Comparison of ENCODE assay signal across 10 cellular contexts in the genomic region with DNA sequence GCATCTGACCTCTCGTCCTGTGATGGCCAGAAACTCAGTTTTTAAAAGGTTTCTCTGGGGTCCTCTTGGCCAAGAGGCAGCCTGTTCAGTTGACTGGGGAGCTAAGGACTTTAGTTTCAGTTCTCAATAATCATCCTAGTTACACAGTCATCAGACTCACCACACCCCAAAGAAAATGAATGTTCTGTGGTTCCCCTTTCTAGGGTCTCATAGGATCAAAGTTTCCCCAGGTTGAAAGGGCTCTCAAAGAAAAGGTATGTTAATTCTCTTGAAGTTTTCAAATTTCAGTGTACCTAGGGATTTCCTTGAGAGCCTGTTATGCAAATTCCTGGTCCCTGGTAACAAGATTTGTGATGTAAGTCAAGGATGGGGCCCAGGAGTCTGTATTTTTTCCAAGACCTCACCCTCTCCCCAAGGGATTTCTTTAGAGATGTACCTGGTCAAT.
A peak's percentile ranks its signal among the peaks of the same experiment; 100 is the strongest.
DNase-seq lines count a peak whose midpoint lies in the region; ATAC-seq and TF ChIP-seq lines count a peak whose summit lies in the region.
"Had no signal": no experiment of that assay in that cellular context is flagged by ENCODE, and none has a peak within 500 bp of the region (broad histone marks: within the 10 kb centered on the region; RNA-seq: fewer than 3 reads in every experiment).

No MANE protein-coding gene starts in this region.

- in situ Hi-C loops in astrocyte of the spinal cord (cut with HindIII; ENCODE audit: low sequenced_read_pairs), result no loop called here

- H3K9me3 ChIP-seq in ES-I3 (ENCODE audit: control insufficient read depth, insufficient read depth, low read length) (no peaks in the 10 kb centered on the region), SK-N-SH (no peaks in the 10 kb centered on the region)

- no peak for TF ChIP-seq CTCF in astrocyte of the spinal cord (IDR thresholded peaks at IDR 0.05; ENCODE audit: low read depth, low read length)
- no peak for TF ChIP-seq CTCF in omental fat pad (IDR thresholded peaks at IDR 0.05)
- no peak for TF ChIP-seq CTCF in SK-N-SH (IDR thresholded peaks at IDR 0.05)

- no peak for TF ChIP-seq RAD21 in SK-N-SH (IDR thresholded peaks at IDR 0.05; ENCODE audit: low read length)

- H3K27ac ChIP-seq in SK-N-SH (ENCODE audit: low read depth in 2 of 2, low read length in 1 of 2), result peak overlapping the region in 1 of 2 experiments; percentile 48; a peak in 1 of 4 replicates

- peak; percentile 5 for DNase-seq in astrocyte of the spinal cord (ENCODE audit: low read depth, low spot score)
- DNase-seq in omental fat pad (ENCODE audit: low spot score), result no peak
- DNase-seq in SK-N-SH, result no peak
- DNase-seq in Right ventricle myocardium superior, result no peak
- no peak for DNase-seq in DMS53 treated with DMSO at 0.1 percent for 48 hours (lab: John Stamatoyannopoulos, UW; ENCODE audit: unreplicated experiment)
- DNase-seq: activated naive CD4-positive, alpha-beta T cell; NCI-H187 had no signal

- H3K9ac ChIP-seq in ES-I3 (ENCODE audit: low read depth, low read length) (peak overlapping the region; percentile 42), SK-N-SH (no peak overlapping the region)

- no peaks in the 10 kb centered on the region for H3K9me2 ChIP-seq in SK-N-SH

- ATAC-seq in GM19452 (IDR thresholded peaks at IDR 0.05; ENCODE audit: unreplicated experiment), result peak; percentile 92
- peak; percentile 93 for ATAC-seq in HG03108 (IDR thresholded peaks at IDR 0.05; ENCODE audit: unreplicated experiment)
- ATAC-seq in omental fat pad (ENCODE audit: low FRiP score), result no peak
- ATAC-seq in Right ventricle myocardium superior (ENCODE audit: poor library complexity), result no peak

- CTCF ChIA-PET in SK-N-SH (lab: Yijun Ruan, JAX), result interaction anchor here (1.3 to 1.4 kb wide), 2 partner anchors 10 to 928 kb away, joined by 3 to 6 read pairs; no protein-coding TSS in a partner anchor

- H3K27me3 ChIP-seq in SK-N-SH (ENCODE audit: insufficient read depth), result no peaks in the 10 kb centered on the region

- H3K79me2 ChIP-seq in SK-N-SH (ENCODE audit: insufficient read depth), result no peaks in the 10 kb centered on the region

- no peaks in the 10 kb centered on the region for H3F3A ChIP-seq in SK-N-SH (replicated peaks; ENCODE audit: insufficient read depth)

- H4K20me1 ChIP-seq in SK-N-SH (ENCODE audit: insufficient read depth), result no peaks in the 10 kb centered on the region

- WGBS in SK-N-SH (ENCODE audit: low lambda C conversion rate), result 93% methylated on average over 1 of the region's 1 CpG

- H3K36me3 ChIP-seq in ES-I3 (ENCODE audit: insufficient read depth, low read length) (no peaks in the 10 kb centered on the region), SK-N-SH (replicated peaks in 1 of 2; ENCODE audit: control insufficient read depth in 1 of 2, insufficient read depth in 2 of 2, low read length in 1 of 2) (no peaks in the 10 kb centered on the region)

- intact Hi-C loops in Right ventricle myocardium superior (cut with DNase I), result no loop called here

- no peak overlapping the region for H2AFZ ChIP-seq in SK-N-SH (ENCODE audit: low read depth)

- H3K4me3 ChIP-seq in astrocyte of the spinal cord (ENCODE audit: low read depth, low read length) (no peak overlapping the region), SK-N-SH (ENCODE audit: low read depth in 2 of 2, low read length in 1 of 2) (no peak overlapping the region)

- H3K4me1 ChIP-seq in ES-I3 (ENCODE audit: insufficient read depth, low read length), result peaks cover 31% of the 10 kb centered on the region
- no peaks in the 10 kb centered on the region; a peak in 1 of 4 replicates for H3K4me1 ChIP-seq in SK-N-SH (ENCODE audit: control insufficient read depth in 1 of 2, insufficient read depth in 2 of 2, low read depth in 1 of 2, low read length in 1 of 2)

- POLR2A ChIA-PET in SK-N-SH (lab: Yijun Ruan, JAX), result no interaction called here

- no peak for TF ChIP-seq EP300 in SK-N-SH (IDR thresholded peaks at IDR 0.05; ENCODE audit: borderline replicate concordance in 1 of 2, low read depth in 1 of 2, low read length in 1 of 2)

- H3K4me2 ChIP-seq in SK-N-SH, result no peak overlapping the region

TF ChIP-seq in SK-N-SH, 30 proteins besides CTCF, POLR2A, EP300 and RAD21:
- TF ChIP-seq, protein P1, sequence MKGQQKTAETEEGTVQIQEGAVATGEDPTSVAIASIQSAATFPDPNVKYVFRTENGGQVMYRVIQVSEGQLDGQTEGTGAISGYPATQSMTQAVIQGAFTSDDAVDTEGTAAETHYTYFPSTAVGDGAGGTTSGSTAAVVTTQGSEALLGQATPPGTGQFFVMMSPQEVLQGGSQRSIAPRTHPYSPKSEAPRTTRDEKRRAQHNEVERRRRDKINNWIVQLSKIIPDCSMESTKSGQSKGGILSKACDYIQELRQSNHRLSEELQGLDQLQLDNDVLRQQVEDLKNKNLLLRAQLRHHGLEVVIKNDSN (IDR thresholded peaks at IDR 0.05; ENCODE audit: borderline replicate concordance, low read depth), result no peak
- TF ChIP-seq, protein P2, sequence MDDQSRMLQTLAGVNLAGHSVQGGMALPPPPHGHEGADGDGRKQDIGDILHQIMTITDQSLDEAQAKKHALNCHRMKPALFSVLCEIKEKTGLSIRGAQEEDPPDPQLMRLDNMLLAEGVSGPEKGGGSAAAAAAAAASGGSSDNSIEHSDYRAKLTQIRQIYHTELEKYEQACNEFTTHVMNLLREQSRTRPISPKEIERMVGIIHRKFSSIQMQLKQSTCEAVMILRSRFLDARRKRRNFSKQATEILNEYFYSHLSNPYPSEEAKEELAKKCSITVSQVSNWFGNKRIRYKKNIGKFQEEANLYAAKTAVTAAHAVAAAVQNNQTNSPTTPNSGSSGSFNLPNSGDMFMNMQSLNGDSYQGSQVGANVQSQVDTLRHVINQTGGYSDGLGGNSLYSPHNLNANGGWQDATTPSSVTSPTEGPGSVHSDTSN (IDR thresholded peaks at IDR 0.05), result no peak
- TF ChIP-seq ELF1 (IDR thresholded peaks at IDR 0.05) (no peak), FOSL2 (IDR thresholded peaks at IDR 0.05; ENCODE audit: borderline replicate concordance, low read depth) (no peak), TCF12 (IDR thresholded peaks at IDR 0.05) (no peak), MXI1 (IDR thresholded peaks at IDR 0.05; ENCODE audit: low read depth, low read length) (no peak), NFIC (IDR thresholded peaks at IDR 0.05; ENCODE audit: borderline replicate concordance) (no peak), YY1 (IDR thresholded peaks at IDR 0.05; ENCODE audit: low read depth) (no peak), JUND (IDR thresholded peaks at IDR 0.05) (no peak), NRF1 (IDR thresholded peaks at IDR 0.05; ENCODE audit: low read depth, low read length) (no peak), FOXM1 (IDR thresholded peaks at IDR 0.05; ENCODE audit: low read depth) (no peak)
- TF ChIP-seq, protein P3, sequence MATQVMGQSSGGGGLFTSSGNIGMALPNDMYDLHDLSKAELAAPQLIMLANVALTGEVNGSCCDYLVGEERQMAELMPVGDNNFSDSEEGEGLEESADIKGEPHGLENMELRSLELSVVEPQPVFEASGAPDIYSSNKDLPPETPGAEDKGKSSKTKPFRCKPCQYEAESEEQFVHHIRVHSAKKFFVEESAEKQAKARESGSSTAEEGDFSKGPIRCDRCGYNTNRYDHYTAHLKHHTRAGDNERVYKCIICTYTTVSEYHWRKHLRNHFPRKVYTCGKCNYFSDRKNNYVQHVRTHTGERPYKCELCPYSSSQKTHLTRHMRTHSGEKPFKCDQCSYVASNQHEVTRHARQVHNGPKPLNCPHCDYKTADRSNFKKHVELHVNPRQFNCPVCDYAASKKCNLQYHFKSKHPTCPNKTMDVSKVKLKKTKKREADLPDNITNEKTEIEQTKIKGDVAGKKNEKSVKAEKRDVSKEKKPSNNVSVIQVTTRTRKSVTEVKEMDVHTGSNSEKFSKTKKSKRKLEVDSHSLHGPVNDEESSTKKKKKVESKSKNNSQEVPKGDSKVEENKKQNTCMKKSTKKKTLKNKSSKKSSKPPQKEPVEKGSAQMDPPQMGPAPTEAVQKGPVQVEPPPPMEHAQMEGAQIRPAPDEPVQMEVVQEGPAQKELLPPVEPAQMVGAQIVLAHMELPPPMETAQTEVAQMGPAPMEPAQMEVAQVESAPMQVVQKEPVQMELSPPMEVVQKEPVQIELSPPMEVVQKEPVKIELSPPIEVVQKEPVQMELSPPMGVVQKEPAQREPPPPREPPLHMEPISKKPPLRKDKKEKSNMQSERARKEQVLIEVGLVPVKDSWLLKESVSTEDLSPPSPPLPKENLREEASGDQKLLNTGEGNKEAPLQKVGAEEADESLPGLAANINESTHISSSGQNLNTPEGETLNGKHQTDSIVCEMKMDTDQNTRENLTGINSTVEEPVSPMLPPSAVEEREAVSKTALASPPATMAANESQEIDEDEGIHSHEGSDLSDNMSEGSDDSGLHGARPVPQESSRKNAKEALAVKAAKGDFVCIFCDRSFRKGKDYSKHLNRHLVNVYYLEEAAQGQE (IDR thresholded peaks at IDR 0.05; ENCODE audit: low read depth, low read length), result no peak
TF ChIP-seq in SK-N-SH: peak in this region for 0.

Comparison
In these comparisons a context has a peak if more than half of its experiments do, and no peak if none do; other contexts are left out.
1. ATAC-seq: peak in GM19452 (single experiment) and HG03108 (single experiment); none in omental fat pad (single experiment) and Right ventricle myocardium superior (single experiment).